In genomic region chr7:77693830-77694583, GRCh38 we compare ENCODE assay signal across 9 cellular contexts. TPM values are rescaled to one million over a fixed set of nuclear protein-coding genes. Genes with fewer than 3 reads are reported as not detected.
DNase-seq lines count a peak whose midpoint lies in the region; ATAC-seq, FAIRE-seq and TF ChIP-seq lines count a peak whose summit lies in the region.
"Had no signal": no experiment of that assay in that cellular context is flagged by ENCODE, and none has a peak within 500 bp of the region (broad histone marks: within the 10 kb centered on the region; RNA-seq: fewer than 3 reads in every experiment).

No MANE protein-coding gene starts in this region.

- ATAC-seq in left ventricle myocardium superior (no peak), HepG2 (no peak), upper lobe of left lung (ENCODE audit: low FRiP score in 2 of 2) (no peak)

- no peak for TF ChIP-seq EP300 in HepG2 (IDR thresholded peaks at IDR 0.05; ENCODE audit: low read depth in 2 of 2, low read length in 2 of 2)
- no peak for TF ChIP-seq EP300 in HepG2 (CRISPR knock-in tag; IDR thresholded peaks at IDR 0.05; ENCODE audit: borderline replicate concordance)
- no peak for TF ChIP-seq EP300 in upper lobe of left lung (IDR thresholded peaks at IDR 0.05)

- POLR2A ChIA-PET in HepG2 (lab: Yijun Ruan, JAX), result interaction anchor here (1.2 kb wide), 1 partner anchor 10 kb away, joined by 3 read pairs; no protein-coding TSS in a partner anchor

- H3K4me3 ChIP-seq in left ventricle myocardium inferior (peak overlapping the region; percentile 88), HepG2 (replicated peaks in 1 of 3; ENCODE audit: insufficient read depth in 1 of 3, low read depth in 2 of 3, low read length in 3 of 3) (peak overlapping the region; percentile 44 to 58 (median 51)), upper lobe of left lung (peak overlapping the region in 3 of 4 donors; percentile 84 to 99 (median 97))

- intact Hi-C loops in left ventricle myocardium inferior (cut with micrococcal nuclease) (no loop called here), left ventricle myocardium superior (cut with micrococcal nuclease) (no loop called here), HepG2 (cut with micrococcal nuclease; ENCODE audit: unreplicated experiment) (no loop called here)
- intact Hi-C loops in activated T-helper 1 cell treated with anti-CD3 and anti-CD28 coated beads, Interleukin-12 subunit alpha, Interleukin-12 subunit beta, Interleukin-2, Interleukin-4 antibody, amounts not matched to agents 30 ng/mL and 10 ng/mL and 1 ng/mL, durations not matched to agents 14 hours and 24 hours and 36 hours (cut with micrococcal nuclease), result no loop called here

- CTCF ChIA-PET in HepG2 (lab: Yijun Ruan, JAX; ENCODE audit: low intra/inter-chr PET ratio, low total read pairs), result no interaction called here

- BruUV-seq in HepG2 (replicated peaks; lab: Mats Ljungman, UMichigan), result TSS peak; percentile 33

- H3K36me3 ChIP-seq in left ventricle myocardium inferior, result no peaks in the 10 kb centered on the region
- 0 out of 5 replicates have a peak, but pooled peaks cover 0 to 3% of the 10 kb centered on the region in 2 experiments for H3K36me3 ChIP-seq in HepG2 (replicated peaks in 1 of 2; ENCODE audit: control insufficient read depth in 1 of 2, insufficient read depth in 2 of 2, low read length in 2 of 2)
- H3K36me3 ChIP-seq in upper lobe of left lung, result peaks cover 0 to 7% (median 3%) of the 10 kb centered on the region in 4 donors
- H3K36me3 ChIP-seq: adrenal gland had no signal

- TF ChIP-seq RAD21 in HepG2 (CRISPR knock-in tag; IDR thresholded peaks at IDR 0.05), result no peak

- H4K20me1 ChIP-seq in HepG2 (ENCODE audit: insufficient read depth, low read length), result peaks cover 14% of the 10 kb centered on the region

- H3K79me2 ChIP-seq in HepG2 (ENCODE audit: insufficient read depth, low read length), result peaks cover 88% of the 10 kb centered on the region

- H3K27ac ChIP-seq in left ventricle myocardium inferior (replicated peaks) (no peak overlapping the region), HepG2 (ENCODE audit: extremely low read length, insufficient read depth, low read length) (peak overlapping the region; percentile 66), upper lobe of left lung (peak overlapping the region in 1 of 4 donors; percentile 44)
- H3K27ac ChIP-seq: adrenal gland had no signal

- peak overlapping the region; percentile 65 for H3K4me3 Mint-ChIP-seq in activated T-helper 1 cell treated with anti-CD3 and anti-CD28 coated beads, Interleukin-12 subunit alpha, Interleukin-12 subunit beta, Interleukin-2, Interleukin-4 antibody, amounts not matched to agents 30 ng/mL and 10 ng/mL and 1 ng/mL, durations not matched to agents 14 hours and 24 hours and 36 hours

- H3K36me3 Mint-ChIP-seq in activated T-helper 1 cell treated with anti-CD3 and anti-CD28 coated beads, Interleukin-12 subunit alpha, Interleukin-12 subunit beta, Interleukin-2, Interleukin-4 antibody, amounts not matched to agents 30 ng/mL and 10 ng/mL and 1 ng/mL, durations not matched to agents 14 hours and 24 hours and 36 hours (ENCODE audit: low read depth), result peaks cover 14% of the 10 kb centered on the region

- WGBS in HepG2 (ENCODE audit: low lambda C conversion rate), result 70% methylated on average over 14 of the region's 14 CpGs
- WGBS in upper lobe of left lung, 2 donors, result 79 to 81% methylated on average over 14 of the region's 14 CpGs

- TF ChIP-seq CTCF in left ventricle myocardium inferior (IDR thresholded peaks at IDR 0.05; ENCODE audit: borderline replicate concordance) (no peak), HepG2 (CRISPR knock-in tag; IDR thresholded peaks at IDR 0.05) (no peak), upper lobe of left lung (IDR thresholded peaks at IDR 0.05) (no peak)

- H3K27me3 ChIP-seq in left ventricle myocardium inferior (ENCODE audit: low read depth) (no peaks in the 10 kb centered on the region), HepG2 (ENCODE audit: control insufficient read depth in 1 of 2, insufficient read depth in 2 of 2, low read length in 2 of 2) (no peaks in the 10 kb centered on the region; a peak in 1 of 5 replicates), upper lobe of left lung (no peaks in the 10 kb centered on the region)
- H3K27me3 ChIP-seq: adrenal gland had no signal

- FAIRE-seq in HepG2 (lab: Jason Lieb, UNC), result no peak

- H3K4me1 ChIP-seq in left ventricle myocardium inferior (peaks cover 62% of the 10 kb centered on the region), HepG2 (ENCODE audit: insufficient read depth, low read length) (peaks cover 60% of the 10 kb centered on the region), upper lobe of left lung (peaks cover 15 to 39% (median 26%) of the 10 kb centered on the region in 4 donors)

- peak overlapping the region; percentile 75 for H3K4me2 ChIP-seq in HepG2 (ENCODE audit: low read depth, low read length)

- no peak overlapping the region for H2AFZ ChIP-seq in HepG2 (ENCODE audit: low read length)

- H3K9me3 Mint-ChIP-seq in activated T-helper 1 cell treated with anti-CD3 and anti-CD28 coated beads, Interleukin-12 subunit alpha, Interleukin-12 subunit beta, Interleukin-2, Interleukin-4 antibody, amounts not matched to agents 30 ng/mL and 10 ng/mL and 1 ng/mL, durations not matched to agents 14 hours and 24 hours and 36 hours, result no peaks in the 10 kb centered on the region

- H3K9me3 ChIP-seq in left ventricle myocardium inferior (replicated peaks) (no peaks in the 10 kb centered on the region), HepG2 (ENCODE audit: low read length) (no peaks in the 10 kb centered on the region), upper lobe of left lung (no peaks in the 10 kb centered on the region)
- H3K9me3 ChIP-seq: adrenal gland had no signal

- no peaks in the 10 kb centered on the region for H3K27me3 Mint-ChIP-seq in activated T-helper 1 cell treated with anti-CD3 and anti-CD28 coated beads, Interleukin-12 subunit alpha, Interleukin-12 subunit beta, Interleukin-2, Interleukin-4 antibody, amounts not matched to agents 30 ng/mL and 10 ng/mL and 1 ng/mL, durations not matched to agents 14 hours and 24 hours and 36 hours (ENCODE audit: insufficient read depth)

- peak overlapping the region; percentile 51 for H3K9ac ChIP-seq in HepG2 (ENCODE audit: insufficient read depth, low read depth, low read length)

- DNase-seq in left ventricle myocardium inferior (no peak), left ventricle myocardium superior (no peak), HepG2 (ENCODE audit: low spot score) (no peak), upper lobe of left lung (no peak), DMS53 treated with DMSO at 0.1 percent for 48 hours (lab: John Stamatoyannopoulos, UW; ENCODE audit: unreplicated experiment) (no peak), NCI-H510A (lab: John Stamatoyannopoulos, UW) (no peak)
- no peak for DNase-seq in activated T-helper 1 cell treated with anti-CD3 and anti-CD28 coated beads, Interleukin-12 subunit alpha, Interleukin-12 subunit beta, Interleukin-2, Interleukin-4 antibody, amounts not matched to agents 30 ng/mL and 10 ng/mL and 1 ng/mL, durations not matched to agents 14 hours and 24 hours and 36 hours (ENCODE audit: low spot score)
- DNase-seq in stimulated activated naive CD4-positive, alpha-beta T cell (lab: John Stamatoyannopoulos, UW), result no peak
- DNase-seq: adrenal gland had no signal

- in situ Hi-C loops in HepG2 (cut with HindIII; ENCODE audit: extremely low pct_ligation_motif_present, low pct_unique_long_range_greater_than_20kb), result no loop called here

- no peak overlapping the region for H3K27ac Mint-ChIP-seq in activated T-helper 1 cell treated with anti-CD3 and anti-CD28 coated beads, Interleukin-12 subunit alpha, Interleukin-12 subunit beta, Interleukin-2, Interleukin-4 antibody, amounts not matched to agents 30 ng/mL and 10 ng/mL and 1 ng/mL, durations not matched to agents 14 hours and 24 hours and 36 hours

- TF ChIP-seq POLR2A in HepG2 (IDR thresholded peaks at IDR 0.05; ENCODE audit: insufficient read depth in 1 of 2, low read depth in 2 of 2, low read length in 2 of 2) (no peak), upper lobe of left lung (IDR thresholded peaks at IDR 0.05) (no peak)

- H3K4me1 Mint-ChIP-seq in activated T-helper 1 cell treated with anti-CD3 and anti-CD28 coated beads, Interleukin-12 subunit alpha, Interleukin-12 subunit beta, Interleukin-2, Interleukin-4 antibody, amounts not matched to agents 30 ng/mL and 10 ng/mL and 1 ng/mL, durations not matched to agents 14 hours and 24 hours and 36 hours (ENCODE audit: low read depth), result peaks cover 38% of the 10 kb centered on the region

TF ChIP-seq in HepG2, 621 proteins besides CTCF, POLR2A, EP300 and RAD21 (continues in another document):
- TF ChIP-seq ZNF816 (CRISPR knock-in tag; IDR thresholded peaks at IDR 0.05; ENCODE audit: borderline replicate concordance) (0 out of 2 replicates have a peak, but pooled peaks have one; percentile 44), ZBTB38 (CRISPR knock-in tag; IDR thresholded peaks at IDR 0.05) (peak; percentile 77)

RNA-seq across cellular contexts. Expression of gene RSBN1L, which starts 2.3 kb away (rescaled TPM):
- total RNA-seq in left ventricle myocardium inferior (7.8 TPM), left ventricle myocardium superior (10.1 TPM), HepG2 (2016; rRNA removed; fragmentation: Illumina TruSeq; extraction: Trizol) (21.3 and 25.9 TPM in 2 replicates), upper lobe of left lung (10 to 100 TPM; 15.1 to 43.7 (median 20.5) TPM)
- total RNA-seq in activated T-helper 1 cell treated with anti-CD3 and anti-CD28 coated beads, Interleukin-12 subunit alpha, Interleukin-12 subunit beta, Interleukin-2, Interleukin-4 antibody, amounts not matched to agents 30 ng/mL and 10 ng/mL and 1 ng/mL, durations not matched to agents 14 hours and 24 hours and 36 hours, result 27.9 and 30.6 TPM in 2 replicates
- total RNA-seq in HepG2 (2016; cell fraction: cytosol; rRNA removed; fragmentation: Illumina TruSeq; extraction: Trizol; ENCODE audit: low read depth), result 15.6 and 19.7 TPM in 2 replicates
- 18.9 and 19.6 TPM in 2 replicates for total RNA-seq in HepG2 (2016; cell fraction: insoluble cytoplasmic fraction; rRNA removed; fragmentation: Illumina TruSeq; extraction: Trizol)
- 10.7 and 11.3 TPM in 2 replicates for total RNA-seq in HepG2 (2016; cell fraction: membrane; rRNA removed; fragmentation: Illumina TruSeq; extraction: Trizol)
- total RNA-seq in HepG2 (2016; cell fraction: nucleus; rRNA removed; fragmentation: Illumina TruSeq; extraction: Trizol), result 13.9 and 15.9 TPM in 2 replicates
- polyA plus RNA-seq in HepG2 (2011; rRNA removed), result 7.7 and 7.9 TPM in 2 replicates
- polyA plus RNA-seq in HepG2 (2011; cell fraction: cytosol; rRNA removed), result 3.0 and 4.2 TPM in 2 replicates
- 5.1 and 6.1 TPM in 2 replicates for polyA plus RNA-seq in HepG2 (2011; cell fraction: nucleus; rRNA removed)
- polyA plus RNA-seq in HepG2 (2012), result 11.0 and 12.9 TPM in 2 replicates
- polyA plus RNA-seq in HepG2 (2016; cell fraction: cytosol; fragmentation: Illumina TruSeq; extraction: Trizol; ENCODE audit: low read depth), result 0.66 and 0.77 TPM in 2 replicates
- polyA plus RNA-seq in HepG2 (2016; cell fraction: insoluble cytoplasmic fraction; fragmentation: Illumina TruSeq; extraction: Trizol; ENCODE audit: low read depth), result 12.8 and 15.4 TPM in 2 replicates
- polyA plus RNA-seq in HepG2 (2016; cell fraction: membrane; fragmentation: Illumina TruSeq; extraction: Trizol; ENCODE audit: low read depth), result 1.9 TPM in 2 replicates
- 16.3 and 17.5 TPM in 2 replicates for polyA plus RNA-seq in HepG2 (2016; cell fraction: nucleus; fragmentation: Illumina TruSeq; extraction: Trizol; ENCODE audit: insufficient read depth, low read depth)
- 7.7 and 8.4 TPM in 2 replicates for polyA minus RNA-seq in HepG2 (2011; rRNA and poly(A)+ RNA removed; ENCODE audit: low replicate concordance)
- polyA minus RNA-seq in HepG2 (2011; cell fraction: cytosol; rRNA and poly(A)+ RNA removed), result 14.1 and 20.3 TPM in 2 replicates
- 18.3 and 23.4 TPM in 2 replicates for polyA minus RNA-seq in HepG2 (2011; cell fraction: nucleus; rRNA and poly(A)+ RNA removed)
